8 cellular contexts compared by ENCODE assay signal in the genomic region with DNA sequence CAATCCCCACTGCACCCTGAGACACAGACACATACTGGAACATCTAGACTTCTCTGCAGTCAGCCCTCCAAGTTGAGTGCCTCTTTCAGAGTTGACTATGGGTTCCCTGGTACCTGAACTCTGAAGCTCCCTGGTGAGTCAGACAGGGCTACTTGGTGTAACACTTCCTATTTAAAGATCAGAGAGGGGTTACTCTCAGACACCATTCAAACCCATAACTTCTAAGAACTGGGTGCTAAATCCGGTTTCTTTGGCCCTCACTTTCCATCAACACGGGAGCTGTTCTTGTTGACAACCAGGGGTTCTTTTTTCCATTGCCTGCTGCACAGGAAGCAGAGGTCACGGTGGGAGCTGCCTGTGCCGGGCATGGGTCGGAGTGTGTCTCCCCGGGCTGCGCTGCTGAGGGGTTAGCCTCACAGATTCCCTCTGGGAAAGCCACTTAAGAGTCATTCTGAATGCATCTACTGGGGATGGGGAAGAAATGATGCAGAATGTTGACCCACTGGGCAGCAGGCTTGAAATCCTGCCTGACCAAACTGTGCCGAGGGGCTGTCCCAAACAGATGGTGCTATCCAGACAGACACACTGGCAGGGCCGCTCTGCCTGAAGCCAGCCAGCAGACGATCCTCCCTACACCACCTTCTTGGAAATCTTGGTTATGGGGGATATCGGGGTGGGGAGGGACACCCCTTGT.
DNase-seq lines count a peak whose midpoint lies in the region; ATAC-seq and TF ChIP-seq lines count a peak whose summit lies in the region.

No MANE protein-coding gene starts in this region.

- peaks cover 26% of the 10 kb centered on the region for H3K4me1 Mint-ChIP-seq in type B pancreatic cell (ENCODE audit: unreplicated experiment)

- no peaks in the 10 kb centered on the region for H3K36me3 Mint-ChIP-seq in type B pancreatic cell

- ATAC-seq in GM21786 (IDR thresholded peaks at IDR 0.05; ENCODE audit: unreplicated experiment) (peak; percentile 61), esophagus mucosa (peak; percentile 25), left lobe of liver (no peak)

- DNase-seq in activated CD4-positive, alpha-beta T cell treated with anti-CD3 and anti-CD28 coated beads, Interleukin-2, amount 50 U/mL, for 1 hour, result peak; percentile 42
- DNase-seq in stimulated activated CD8-positive, alpha-beta memory T cell treated with anti-CD3 and anti-CD28 coated beads, Interleukin-15, amount 100 ng/mL, for 1 hour (ENCODE audit: low read depth), result peak; percentile 34
- DNase-seq in substantia nigra (lab: John Stamatoyannopoulos, UW) (no peak), left lobe of liver (ENCODE audit: low spot score) (no peak), LoVo (ENCODE audit: low spot score) (no peak), type B pancreatic cell (ENCODE audit: extremely low spot score, unreplicated experiment) (no peak)

- no peak overlapping the region for H3K27ac ChIP-seq in substantia nigra (ENCODE audit: low read depth, low read length, poor library complexity, severe bottlenecking)

- H3K27ac Mint-ChIP-seq in type B pancreatic cell, result no peak overlapping the region

- no peak for TF ChIP-seq CTCF in type B pancreatic cell (conservative IDR thresholded peaks at IDR 0.05)

- H3K9me3 Mint-ChIP-seq in type B pancreatic cell, result no peaks in the 10 kb centered on the region

- H3K27me3 Mint-ChIP-seq in type B pancreatic cell, result peaks cover 4% of the 10 kb centered on the region

- H3K4me3 Mint-ChIP-seq in type B pancreatic cell, result no peak overlapping the region

Comparison
In these comparisons a context has a peak if more than half of its experiments do, and no peak if none do; other contexts are left out.
1. DNase-seq: peak in activated CD4-positive, alpha-beta T cell treated with anti-CD3 and anti-CD28 coated beads, Interleukin-2, amount 50 U/mL, for 1 hour (single experiment) and stimulated activated CD8-positive, alpha-beta memory T cell treated with anti-CD3 and anti-CD28 coated beads, Interleukin-15, amount 100 ng/mL, for 1 hour (single experiment); none in substantia nigra (0 of 49), left lobe of liver (single experiment), LoVo (single experiment) and type B pancreatic cell (single experiment).